Comparison of ENCODE assay signal across 8 cellular contexts in the genomic region with DNA sequence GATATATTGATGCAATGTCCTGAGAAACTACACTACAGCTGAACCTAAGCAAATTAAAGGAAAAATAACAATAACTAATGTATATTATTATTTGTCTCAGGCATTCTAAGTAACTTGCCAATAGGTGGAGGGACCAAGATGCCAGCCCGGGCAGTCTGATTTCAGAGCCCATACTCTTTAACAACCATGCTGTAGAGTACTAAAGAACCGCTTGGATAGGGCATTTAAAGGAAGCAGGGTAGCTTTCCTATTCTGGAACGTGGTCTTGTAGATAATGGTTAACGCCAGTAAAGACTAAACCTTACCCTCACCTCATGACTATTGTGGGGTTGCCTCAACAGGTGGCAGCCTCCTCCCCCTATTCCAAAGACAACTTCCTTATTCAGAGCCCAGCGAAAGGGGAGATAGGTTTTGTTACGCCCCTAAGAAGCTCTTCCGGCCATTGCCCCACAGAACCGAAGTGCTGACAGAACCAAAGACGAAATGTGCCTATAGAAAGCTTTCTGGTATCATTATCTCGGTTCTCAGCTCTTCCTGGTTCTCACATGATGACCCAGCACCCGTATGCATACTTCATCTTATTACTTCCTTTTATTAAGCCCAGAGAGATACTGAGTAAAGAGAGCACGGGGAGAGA. TPM values are rescaled to one million over a fixed set of nuclear protein-coding genes. Genes with fewer than 3 reads are reported as not detected.
DNase-seq lines count a peak whose midpoint lies in the region; ATAC-seq and TF ChIP-seq lines count a peak whose summit lies in the region.

No MANE protein-coding gene starts in this region.

- peaks cover 24% of the 10 kb centered on the region for H3K4me1 Mint-ChIP-seq in GM23338

- WGBS in body of pancreas, 2 donors: 1% methylated on average over 12 of the region's 12 CpGs

- ATAC-seq in GM23338 (peak; percentile 45), body of pancreas (peak; percentile 26)

- H3K9me2 ChIP-seq in GM23338 (ENCODE audit: insufficient read depth): no peaks in the 10 kb centered on the region
- no peaks in the 10 kb centered on the region for H3K9me2 ChIP-seq in Karpas-422 (replicated peaks; ENCODE audit: insufficient read depth, low read length)

- H3K79me2 ChIP-seq in GM23338 (replicated peaks; ENCODE audit: insufficient read depth) (peaks cover 38% of the 10 kb centered on the region), Karpas-422 (ENCODE audit: low read length) (peaks cover 41% of the 10 kb centered on the region)

- peak; percentile 86 for DNase-seq in GM12864 (ENCODE audit: low read depth)
- peak; percentile 82 for DNase-seq in GM23338 (ENCODE audit: low spot score)
- peak; percentile 90 for DNase-seq in Karpas-422
- DNase-seq in T-helper 1 cell: peak; percentile 10 to 74 (median 45)
- peak; percentile 35 to 71 (median 51) for DNase-seq in body of pancreas
- peak; percentile 63 for DNase-seq in inferior parietal cortex (ENCODE audit: extremely low spot score)
- peak; percentile 25 for DNase-seq in stimulated activated CD4-positive, alpha-beta T cell treated with anti-CD3 and anti-CD28 coated beads, Interleukin-12 subunit alpha, Interleukin-12 subunit beta, amount 100 ng/mL, for 4 hours
- DNase-seq in cortex of kidney (lab: John Stamatoyannopoulos, UW): no peak

- H3K27ac ChIP-seq in GM23338 (ENCODE audit: low read depth) (peak overlapping the region; percentile 99), Karpas-422 (ENCODE audit: low read length) (peak overlapping the region; percentile 92), body of pancreas (peak overlapping the region; percentile 83 to 96 (median 94))

- H2AFZ ChIP-seq in GM23338: no peak overlapping the region
- peak overlapping the region; percentile 9 for H2AFZ ChIP-seq in Karpas-422 (ENCODE audit: low read length)

- intact Hi-C loops in body of pancreas (cut with DNase I): no loop called here

- H3K4me3 ChIP-seq in GM12864 (ENCODE audit: low read depth, low read length) (peak overlapping the region; percentile 65), GM23338 (peak overlapping the region; percentile 63), Karpas-422 (ENCODE audit: low read length) (peak overlapping the region; percentile 88), body of pancreas (peak overlapping the region; percentile 19 to 36)

- H3K9me3 Mint-ChIP-seq in GM23338: no peaks in the 10 kb centered on the region; the same call in 2 of the 3 replicates

- H3K4me3 Mint-ChIP-seq in GM23338: peak overlapping the region; percentile 89

- no peaks in the 10 kb centered on the region for H3F3A ChIP-seq in GM23338 (replicated peaks; ENCODE audit: low read depth)

- H4K20me1 ChIP-seq in GM23338 (replicated peaks; ENCODE audit: insufficient read depth) (peaks cover 9% of the 10 kb centered on the region), Karpas-422 (ENCODE audit: insufficient read depth, low read depth, low read length) (no peaks in the 10 kb centered on the region)

- H3K4me2 ChIP-seq in GM23338: peak overlapping the region; percentile 84
- peak overlapping the region; percentile 96 for H3K4me2 ChIP-seq in Karpas-422 (ENCODE audit: low read depth, low read length, poor library complexity, severe bottlenecking)

- TF ChIP-seq CTCF in GM12864 (IDR thresholded peaks at IDR 0.05; ENCODE audit: low read depth, low read length, missing control alignments): peak; percentile 18
- TF ChIP-seq CTCF in GM23338 (conservative IDR thresholded peaks at IDR 0.05; ENCODE audit: low read depth in 2 of 2): peak in 1 of 2 experiments; percentile 67; a peak in 2 of 4 replicates
- TF ChIP-seq CTCF in body of pancreas (IDR thresholded peaks at IDR 0.05): no peak

- H3K27me3 Mint-ChIP-seq in GM23338 (ENCODE audit: insufficient read depth, low read depth, poor library complexity): peaks cover 3% of the 10 kb centered on the region

- peak overlapping the region; percentile 86 for H3K9ac ChIP-seq in Karpas-422 (ENCODE audit: low read length)

- H3K36me3 Mint-ChIP-seq in GM23338 (ENCODE audit: low read depth): peaks cover 7% of the 10 kb centered on the region

- H3K4me1 ChIP-seq in GM23338 (ENCODE audit: insufficient read depth): peaks cover 42% of the 10 kb centered on the region
- H3K4me1 ChIP-seq in Karpas-422 (ENCODE audit: low read length): peaks cover 31% of the 10 kb centered on the region
- H3K4me1 ChIP-seq in body of pancreas: peaks cover 30% of the 10 kb centered on the region

- no peaks in the 10 kb centered on the region for H3K27me3 ChIP-seq in GM23338 (ENCODE audit: insufficient read depth)
- no peaks in the 10 kb centered on the region for H3K27me3 ChIP-seq in Karpas-422 (ENCODE audit: low read length)
- no peaks in the 10 kb centered on the region for H3K27me3 ChIP-seq in body of pancreas

- no peak for TF ChIP-seq POLR2A in body of pancreas (IDR thresholded peaks at IDR 0.05)

- peak overlapping the region; percentile 98 for H3K27ac Mint-ChIP-seq in GM23338

- H3K9me3 ChIP-seq in Karpas-422 (ENCODE audit: low read length): no peaks in the 10 kb centered on the region
- peaks cover 0 to 3% (median 0%) of the 10 kb centered on the region in 3 donors for H3K9me3 ChIP-seq in body of pancreas

- H3K36me3 ChIP-seq in GM23338 (ENCODE audit: insufficient read depth) (no peaks in the 10 kb centered on the region), Karpas-422 (ENCODE audit: insufficient read depth, low read length) (peaks cover 23% of the 10 kb centered on the region), body of pancreas (replicated peaks in 1 of 2; ENCODE audit: insufficient read depth in 1 of 2, low read depth in 2 of 2) (no peaks in the 10 kb centered on the region)

TF ChIP-seq in GM23338, 12 proteins besides CTCF, POLR2A, EP300 and RAD21 (continues in another document):
- TF ChIP-seq STAT1 (IDR thresholded peaks at IDR 0.05; ENCODE audit: unreplicated experiment) (no peak), ZNF331 (CRISPR knock-in tag; IDR thresholded peaks at IDR 0.05; ENCODE audit: low read depth) (no peak), POLR2AphosphoS5 (IDR thresholded peaks at IDR 0.05; ENCODE audit: low read depth) (no peak), EZH2phosphoT487 (IDR thresholded peaks at IDR 0.05; ENCODE audit: unreplicated experiment) (no peak), CREB1 (CRISPR knock-in tag; IDR thresholded peaks at IDR 0.05; ENCODE audit: low read depth) (no peak), EZH2 (IDR thresholded peaks at IDR 0.05; ENCODE audit: low read depth, unreplicated experiment) (no peak), NANOG (IDR thresholded peaks at IDR 0.05; ENCODE audit: borderline replicate concordance) (no peak), JUNB (IDR thresholded peaks at IDR 0.05; ENCODE audit: unreplicated experiment) (no peak), ZNF114 (CRISPR knock-in tag; IDR thresholded peaks at IDR 0.05) (no peak)
- TF ChIP-seq, protein P1, sequence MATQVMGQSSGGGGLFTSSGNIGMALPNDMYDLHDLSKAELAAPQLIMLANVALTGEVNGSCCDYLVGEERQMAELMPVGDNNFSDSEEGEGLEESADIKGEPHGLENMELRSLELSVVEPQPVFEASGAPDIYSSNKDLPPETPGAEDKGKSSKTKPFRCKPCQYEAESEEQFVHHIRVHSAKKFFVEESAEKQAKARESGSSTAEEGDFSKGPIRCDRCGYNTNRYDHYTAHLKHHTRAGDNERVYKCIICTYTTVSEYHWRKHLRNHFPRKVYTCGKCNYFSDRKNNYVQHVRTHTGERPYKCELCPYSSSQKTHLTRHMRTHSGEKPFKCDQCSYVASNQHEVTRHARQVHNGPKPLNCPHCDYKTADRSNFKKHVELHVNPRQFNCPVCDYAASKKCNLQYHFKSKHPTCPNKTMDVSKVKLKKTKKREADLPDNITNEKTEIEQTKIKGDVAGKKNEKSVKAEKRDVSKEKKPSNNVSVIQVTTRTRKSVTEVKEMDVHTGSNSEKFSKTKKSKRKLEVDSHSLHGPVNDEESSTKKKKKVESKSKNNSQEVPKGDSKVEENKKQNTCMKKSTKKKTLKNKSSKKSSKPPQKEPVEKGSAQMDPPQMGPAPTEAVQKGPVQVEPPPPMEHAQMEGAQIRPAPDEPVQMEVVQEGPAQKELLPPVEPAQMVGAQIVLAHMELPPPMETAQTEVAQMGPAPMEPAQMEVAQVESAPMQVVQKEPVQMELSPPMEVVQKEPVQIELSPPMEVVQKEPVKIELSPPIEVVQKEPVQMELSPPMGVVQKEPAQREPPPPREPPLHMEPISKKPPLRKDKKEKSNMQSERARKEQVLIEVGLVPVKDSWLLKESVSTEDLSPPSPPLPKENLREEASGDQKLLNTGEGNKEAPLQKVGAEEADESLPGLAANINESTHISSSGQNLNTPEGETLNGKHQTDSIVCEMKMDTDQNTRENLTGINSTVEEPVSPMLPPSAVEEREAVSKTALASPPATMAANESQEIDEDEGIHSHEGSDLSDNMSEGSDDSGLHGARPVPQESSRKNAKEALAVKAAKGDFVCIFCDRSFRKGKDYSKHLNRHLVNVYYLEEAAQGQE (IDR thresholded peaks at IDR 0.05; ENCODE audit: unreplicated experiment): no peak
- TF ChIP-seq, protein P2, sequence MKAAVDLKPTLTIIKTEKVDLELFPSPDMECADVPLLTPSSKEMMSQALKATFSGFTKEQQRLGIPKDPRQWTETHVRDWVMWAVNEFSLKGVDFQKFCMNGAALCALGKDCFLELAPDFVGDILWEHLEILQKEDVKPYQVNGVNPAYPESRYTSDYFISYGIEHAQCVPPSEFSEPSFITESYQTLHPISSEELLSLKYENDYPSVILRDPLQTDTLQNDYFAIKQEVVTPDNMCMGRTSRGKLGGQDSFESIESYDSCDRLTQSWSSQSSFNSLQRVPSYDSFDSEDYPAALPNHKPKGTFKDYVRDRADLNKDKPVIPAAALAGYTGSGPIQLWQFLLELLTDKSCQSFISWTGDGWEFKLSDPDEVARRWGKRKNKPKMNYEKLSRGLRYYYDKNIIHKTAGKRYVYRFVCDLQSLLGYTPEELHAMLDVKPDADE (IDR thresholded peaks at IDR 0.05): no peak; the same call in 1 of the 2 replicates

RNA-seq across cellular contexts. Expression of a gene that starts 0.7 kb away (rescaled TPM):
- 203 and 261 TPM in 2 replicates for total RNA-seq in GM23338 (2014; rRNA removed; shearing (Covaris generic))
- 48.5 and 58.2 TPM in 2 replicates for polyA plus RNA-seq in GM23338 (2016; fragmentation: Nextera tagmentation; extraction: Ambion mirVana)
- total RNA-seq in Karpas-422 (2014; rRNA removed; shearing (Covaris generic); ENCODE audit: low replicate concordance): 36.7 and 54.1 TPM in 2 replicates
- total RNA-seq in body of pancreas: 10 to 100 TPM in 1 of 2 donors, 1 to 10 TPM in 1; 9.1 to 13.8 TPM

Comparison
In these comparisons a context has a peak if more than half of its experiments do, and no peak if none do; other contexts are left out.
1. H3K4me3 ChIP-seq: peak in every context shown above with its lines; median percentile 88 in Karpas-422; 65 in GM12864; 63 in GM23338; 28 in body of pancreas.